In genomic region chr11:11876458-11876857, GRCh38 we compare ENCODE assay signal across 12 cellular contexts. TPM values are rescaled to one million over a fixed set of nuclear protein-coding genes. Genes with fewer than 3 reads are reported as not detected.
DNase-seq lines count a peak whose midpoint lies in the region; TF ChIP-seq lines count a peak whose summit lies in the region.
"Had no signal": no experiment of that assay in that cellular context is flagged by ENCODE, and none has a peak within 500 bp of the region (broad histone marks: within the 10 kb centered on the region; RNA-seq: fewer than 3 reads in every experiment).

No MANE protein-coding gene starts in this region.

- H3K79me2 ChIP-seq in Loucy (ENCODE audit: insufficient read depth, low read length) (peaks cover 91% of the 10 kb centered on the region), mammary epithelial cell (ENCODE audit: insufficient read depth, low read length) (peaks cover 75% of the 10 kb centered on the region), trophoblast cell (ENCODE audit: control insufficient read depth, insufficient read depth, low read length, poor library complexity) (peaks cover 2% of the 10 kb centered on the region)

- intact Hi-C loops in mammary epithelial cell (cut with micrococcal nuclease) (no loop called here), sigmoid colon (cut with DNase I) (no loop called here), adrenal gland (cut with DNase I) (no loop called here)

- H3K9me3 ChIP-seq in Loucy (ENCODE audit: insufficient read depth, low read depth, low read length) (no peaks in the 10 kb centered on the region), mammary epithelial cell (replicated peaks; ENCODE audit: insufficient read depth, low read length) (no peaks in the 10 kb centered on the region), trophoblast cell (ENCODE audit: insufficient read depth, low read depth, low read length) (no peaks in the 10 kb centered on the region), sigmoid colon (no peaks in the 10 kb centered on the region), adrenal gland (replicated peaks in 1 of 3) (no peaks in the 10 kb centered on the region)

- H3K9ac ChIP-seq in Loucy (ENCODE audit: low read depth, low read length, poor library complexity, severe bottlenecking) (no peak overlapping the region), mammary epithelial cell (ENCODE audit: insufficient read depth, low read length) (no peak overlapping the region), trophoblast cell (ENCODE audit: low read length) (no peak overlapping the region)

- no peak overlapping the region for H3K23ac ChIP-seq in trophoblast cell (ENCODE audit: low read length)

- H3K36me3 ChIP-seq in Loucy (ENCODE audit: insufficient read depth, low read length): peaks cover 2% of the 10 kb centered on the region; the same call in 1 of the 2 replicates
- no peaks in the 10 kb centered on the region for H3K36me3 ChIP-seq in mammary epithelial cell (ENCODE audit: insufficient read depth, low read length)
- no peaks in the 10 kb centered on the region for H3K36me3 ChIP-seq in trophoblast cell (ENCODE audit: control insufficient read depth in 1 of 2, insufficient read depth in 2 of 2, low read length in 2 of 2)
- H3K36me3 ChIP-seq in sigmoid colon: no peaks in the 10 kb centered on the region
- no peaks in the 10 kb centered on the region for H3K36me3 ChIP-seq in adrenal gland (replicated peaks in 1 of 2)

- H2AFZ ChIP-seq in Loucy (ENCODE audit: low read length) (no peak overlapping the region), mammary epithelial cell (ENCODE audit: low read depth, low read length) (no peak overlapping the region), trophoblast cell (ENCODE audit: insufficient read depth, low read length, poor library complexity) (no peak overlapping the region)

- WGBS in mammary epithelial cell (ENCODE audit: low coverage, missing lambda C conversion rate): 86% methylated on average over 2 of the region's 2 CpGs
- no CpG with 5 or more reads among the region's 2 CpGs for WGBS in trophoblast cell (ENCODE audit: extremely low coverage, insufficient coverage, insufficient read length)
- 82 to 89% methylated on average over 2 of the region's 2 CpGs for WGBS in sigmoid colon, 2 donors
- 83 to 89% (median 85%) methylated on average over 2 of the region's 2 CpGs for WGBS in adrenal gland, 4 donors

- no peak overlapping the region for H2BK5ac ChIP-seq in trophoblast cell (ENCODE audit: low read depth, low read length, poor library complexity)

- H2AK5ac ChIP-seq in trophoblast cell (ENCODE audit: low read length): no peak overlapping the region

- no TSS peak for BruUV-seq in mammary epithelial cell (replicated peaks; lab: Mats Ljungman, UMichigan)

- H4K20me1 ChIP-seq in Loucy (ENCODE audit: insufficient read depth, low read length, poor library complexity, severe bottlenecking) (peaks cover 42% of the 10 kb centered on the region), mammary epithelial cell (ENCODE audit: insufficient read depth, low read length) (no peaks in the 10 kb centered on the region)

- no peak overlapping the region for H2BK12ac ChIP-seq in trophoblast cell (ENCODE audit: low read length)

- no peak overlapping the region for H4K8ac ChIP-seq in trophoblast cell (ENCODE audit: low read depth, low read length)

- H3K18ac ChIP-seq in trophoblast cell (ENCODE audit: low read length): peak overlapping the region; percentile 10

- CTCF ChIA-PET in mammary epithelial cell (lab: Charles Lee; ENCODE audit: low non-redundant PET): no interaction called here

- dilution Hi-C loops in mammary epithelial cell (cut with HindIII; ENCODE audit: low sequenced_read_pairs): no loop called here

- no peak overlapping the region for H4K91ac ChIP-seq in trophoblast cell (ENCODE audit: low read depth, low read length)

- DNase-seq in NCI-H2107 treated with DMSO at 0.1 percent for 48 hours (lab: John Stamatoyannopoulos, UW; ENCODE audit: unreplicated experiment) (peak; percentile 22), NCI-H2107 (lab: John Stamatoyannopoulos, UW) (no peak), mammary epithelial cell (no peak), trophoblast cell (peak; percentile 1 to 31), sigmoid colon (no peak), DMS153 treated with DMSO at 0.1 percent for 48 hours (lab: John Stamatoyannopoulos, UW; ENCODE audit: unreplicated experiment) (no peak), adrenal gland (no peak)
- DNase-seq: activated CD8-positive, alpha-beta memory T cell treated with anti-CD3 and anti-CD28 coated beads, Interleukin-2, amount 50 U/mL, for 4 hours; cortex of kidney; H7; small intestine had no signal

- H3K4ac ChIP-seq in trophoblast cell (ENCODE audit: low read depth, low read length): no peak overlapping the region

- H3K9me2 ChIP-seq in Loucy (replicated peaks; ENCODE audit: low read depth, low read length): no peaks in the 10 kb centered on the region

- no peak overlapping the region for H2BK120ac ChIP-seq in trophoblast cell (ENCODE audit: insufficient read depth, low read length, poor library complexity)

- H3K14ac ChIP-seq in trophoblast cell (ENCODE audit: low read length): no peak overlapping the region

- H3K4me2 ChIP-seq in Loucy (ENCODE audit: low read depth, low read length, poor library complexity, severe bottlenecking): no peak overlapping the region
- no peak overlapping the region for H3K4me2 ChIP-seq in mammary epithelial cell (ENCODE audit: insufficient read depth, low read depth, low read length)
- H3K4me2 ChIP-seq in trophoblast cell (ENCODE audit: low read length): no peak overlapping the region

- TF ChIP-seq EP300 in sigmoid colon (IDR thresholded peaks at IDR 0.05): no peak

- no peaks in the 10 kb centered on the region for H3F3A ChIP-seq in Loucy (ENCODE audit: low read depth)

- in situ Hi-C loops in mammary epithelial cell (cut with MboI; ENCODE audit: low sequenced_read_pairs in 2 of 2): no loop called here

- H4K12ac ChIP-seq in trophoblast cell (ENCODE audit: low read depth, low read length): no peak overlapping the region

- H3K27ac ChIP-seq in mammary epithelial cell (ENCODE audit: insufficient read depth, low read depth, low read length) (no peak overlapping the region), trophoblast cell (ENCODE audit: low read depth, low read length) (no peak overlapping the region), sigmoid colon (no peak overlapping the region), adrenal gland (no peak overlapping the region)

- no peak overlapping the region for H3K4me3 ChIP-seq in Loucy (ENCODE audit: low read length, poor library complexity, severe bottlenecking)
- no peak overlapping the region for H3K4me3 ChIP-seq in mammary epithelial cell (replicated peaks in 1 of 3; ENCODE audit: insufficient read depth in 1 of 3, low read depth in 2 of 3, low read length in 3 of 3)
- H3K4me3 ChIP-seq in trophoblast cell (ENCODE audit: low read depth, low read length): no peak overlapping the region
- H3K4me3 ChIP-seq in sigmoid colon: no peak overlapping the region
- no peak overlapping the region for H3K4me3 ChIP-seq in adrenal gland

- TF ChIP-seq POLR2A in sigmoid colon (IDR thresholded peaks at IDR 0.05) (no peak), adrenal gland (IDR thresholded peaks at IDR 0.05) (no peak)

- TF ChIP-seq CTCF in Loucy (conservative IDR thresholded peaks at IDR 0.05; ENCODE audit: low read length): peak; percentile 56
- TF ChIP-seq CTCF in mammary epithelial cell (conservative IDR thresholded peaks at IDR 0.05 in 1 of 2, IDR thresholded peaks at IDR 0.05 in 1 of 2; ENCODE audit: extremely low read depth in 1 of 2, insufficient read depth in 1 of 2, low read depth in 1 of 2, low read length in 2 of 2): peak; percentile 25 to 26
- TF ChIP-seq CTCF in sigmoid colon (IDR thresholded peaks at IDR 0.05): no peak
- TF ChIP-seq CTCF in adrenal gland (IDR thresholded peaks at IDR 0.05): no peak

- peaks cover 20% of the 10 kb centered on the region for H3K4me1 ChIP-seq in Loucy (ENCODE audit: insufficient read depth, low read length, poor library complexity, severe bottlenecking)
- no peaks in the 10 kb centered on the region for H3K4me1 ChIP-seq in mammary epithelial cell (ENCODE audit: insufficient read depth, low read length)
- H3K4me1 ChIP-seq in trophoblast cell (ENCODE audit: control insufficient read depth in 1 of 2, insufficient read depth in 2 of 2, low read length in 2 of 2): peaks cover 4 to 12% of the 10 kb centered on the region in 2 experiments
- H3K4me1 ChIP-seq in sigmoid colon: peaks cover 4 to 46% (median 20%) of the 10 kb centered on the region in 4 donors
- peaks cover 0 to 25% of the 10 kb centered on the region in 2 donors for H3K4me1 ChIP-seq in adrenal gland (replicated peaks in 1 of 2)

- H3K27me3 ChIP-seq in Loucy (ENCODE audit: insufficient read depth, low read length, poor library complexity, severe bottlenecking): no peaks in the 10 kb centered on the region
- H3K27me3 ChIP-seq in mammary epithelial cell (ENCODE audit: insufficient read depth, low read length): no peaks in the 10 kb centered on the region
- no peaks in the 10 kb centered on the region for H3K27me3 ChIP-seq in trophoblast cell (ENCODE audit: insufficient read depth, low read length)
- no peaks in the 10 kb centered on the region for H3K27me3 ChIP-seq in sigmoid colon
- H3K27me3 ChIP-seq in adrenal gland: no peaks in the 10 kb centered on the region

- H3K79me1 ChIP-seq in trophoblast cell (ENCODE audit: low read length): no peaks in the 10 kb centered on the region

RNA-seq across cellular contexts. Expression of gene USP47, which starts 34.7 kb away (rescaled TPM):
- total RNA-seq in mammary epithelial cell (10 to 100 TPM; 36.4 to 54.8 TPM), sigmoid colon (100 to 1,000 TPM in 3 of 4 donors, 10 to 100 TPM in 1; 84.9 to 105 (median 103) TPM), adrenal gland (10 to 100 TPM; 37.3 to 54.6 (median 43.0) TPM)
- polyA plus RNA-seq in mammary epithelial cell (11.1 TPM), sigmoid colon (10 to 100 TPM; 10.6 to 21.3 (median 17.4) TPM), adrenal gland (10 to 100 TPM; 36.9 to 56.5 (median 39.4) TPM)
- 26.1 TPM for polyA minus RNA-seq in mammary epithelial cell
- polyA plus RNA-seq in trophoblast cell (2013): 30.9 and 31.7 TPM in 2 replicates

Comparison
In these comparisons a context has a peak if more than half of its experiments do, and no peak if none do; other contexts are left out.
1. DNase-seq: peak in NCI-H2107 treated with DMSO at 0.1 percent for 48 hours (single experiment) and trophoblast cell (2 of 2); none in NCI-H2107 (single experiment), mammary epithelial cell (single experiment), sigmoid colon (single experiment), DMS153 treated with DMSO at 0.1 percent for 48 hours (single experiment) and adrenal gland (0 of 7).
2. CTCF ChIP-seq: peak in Loucy (single experiment) and mammary epithelial cell (2 of 2); none in sigmoid colon (0 of 4) and adrenal gland (0 of 6).